ENCODE assay signal across 7 cellular contexts in the genomic region with DNA sequence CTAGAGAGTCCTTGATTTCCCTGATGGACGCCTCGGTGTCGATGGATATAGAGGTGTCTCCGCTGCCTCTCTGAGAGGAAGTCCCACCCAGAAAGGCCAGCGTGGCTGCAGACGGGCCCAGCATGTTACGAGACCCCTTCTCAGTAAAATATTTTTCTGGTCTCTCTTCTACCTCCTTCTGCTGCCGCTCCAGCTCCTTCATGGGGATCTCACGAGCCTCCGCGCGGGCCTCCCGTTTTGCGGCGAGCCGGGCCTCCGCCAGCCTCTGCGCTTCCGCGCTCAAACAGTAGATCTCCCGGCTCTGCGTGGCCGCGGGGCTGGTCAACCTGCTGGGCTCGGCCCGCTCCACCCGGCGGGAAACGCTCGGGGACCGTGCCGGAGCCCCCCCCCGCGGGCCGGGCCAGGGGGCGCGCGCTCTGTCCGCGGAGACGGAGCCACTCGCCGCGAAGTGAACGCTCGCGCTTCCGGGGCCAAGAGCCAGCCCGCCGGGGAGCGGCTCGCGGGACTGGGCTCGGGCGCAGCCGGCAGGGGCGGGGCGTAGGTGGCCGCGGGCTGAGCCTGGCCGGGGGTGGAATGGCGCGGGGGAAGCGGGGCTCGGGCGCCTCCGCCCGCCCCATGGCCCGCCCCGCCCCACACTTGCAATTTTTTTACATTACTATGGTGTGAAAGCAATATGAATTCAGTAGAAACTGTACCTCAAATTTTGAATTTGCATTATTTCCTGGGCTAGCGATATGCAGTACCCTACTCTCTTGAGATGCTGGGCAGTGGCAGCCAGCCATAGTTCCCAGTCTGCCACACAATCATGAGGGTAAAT. TPM values are rescaled to one million over a fixed set of nuclear protein-coding genes. Genes with fewer than 3 reads are reported as not detected.
DNase-seq lines count a peak whose midpoint lies in the region; TF ChIP-seq lines count a peak whose summit lies in the region.

No MANE protein-coding gene starts in this region.

- peaks cover 8% of the 10 kb centered on the region for H3K9me3 Mint-ChIP-seq in HFFc6

- peak overlapping the region; percentile 85 for H3K4me3 Mint-ChIP-seq in HFFc6

- H3K4me3 ChIP-seq in kidney epithelial cell (ENCODE audit: low read depth, low read length), result peak overlapping the region; percentile 42

- peaks cover 28% of the 10 kb centered on the region for H3K4me1 Mint-ChIP-seq in HFFc6 (ENCODE audit: low read depth)

- H3K36me3 Mint-ChIP-seq in HFFc6 (ENCODE audit: low read depth), result peaks cover 16% of the 10 kb centered on the region

- H3K27me3 Mint-ChIP-seq in HFFc6 (ENCODE audit: insufficient read depth), result peaks cover 6% of the 10 kb centered on the region

- H3K27me3 ChIP-seq in kidney epithelial cell (ENCODE audit: control insufficient read depth, insufficient read depth, low read length), result no peaks in the 10 kb centered on the region

- DNase-seq in HFFc6, result peak; percentile 11
- peak; percentile 69 for DNase-seq in NCI-H1092 (lab: John Stamatoyannopoulos, UW)
- peak; percentile 23 to 51 (median 36) for DNase-seq in activated CD4-positive, CD25-positive, alpha-beta regulatory T cell (lab: John Stamatoyannopoulos, UW)
- DNase-seq in central memory CD4-positive, alpha-beta T cell, result peak; percentile 55
- DNase-seq in kidney epithelial cell (ENCODE audit: low read depth), result peak; percentile 25
- peak; percentile 15 to 45 for DNase-seq in stimulated activated CD4-positive, alpha-beta T cell treated with anti-CD3 and anti-CD28 coated beads, Interleukin-15, amount 100 ng/mL, for 48 hours (ENCODE audit: low read depth in 2 of 2)

- H3K27ac Mint-ChIP-seq in HFFc6, result 0 out of 2 replicates have a peak overlapping the region, but pooled peaks have one; percentile 31

- TF ChIP-seq CTCF in HFFc6 (IDR thresholded peaks at IDR 0.05), result no peak; the same call in 1 of the 2 replicates
- no peak for TF ChIP-seq CTCF in kidney epithelial cell (IDR thresholded peaks at IDR 0.05; ENCODE audit: insufficient read depth, low read length, poor library complexity, severe bottlenecking)

- H3K36me3 ChIP-seq in kidney epithelial cell (ENCODE audit: control insufficient read depth, insufficient read depth, low read length), result no peaks in the 10 kb centered on the region

- TF ChIP-seq POLR2A in GM15510 (IDR thresholded peaks at IDR 0.05; ENCODE audit: borderline replicate concordance, extremely low read depth, insufficient read length), result peak; percentile 57

RNA-seq across cellular contexts. Expression of a gene that starts 10.2 kb away (rescaled TPM):
- under 1 TPM; 0.26 to 0.66 (median 0.49) TPM for total RNA-seq in HFFc6 (2021; fragmentation: NEBNext Ultra II Directional; extraction: Animal tissue kit (Norgen Biotek cat#: 25700))
- total RNA-seq in kidney epithelial cell, result 0.96 and 1.9 TPM in 2 replicates

Comparison
In these comparisons a context has a peak if more than half of its experiments do, and no peak if none do; other contexts are left out.
1. Peak in every context shown above with its lines: DNase-seq and H3K4me3 ChIP-seq.
2. DNase-seq: peak in every context shown above with its lines; median percentile 69 in NCI-H1092; 55 in central memory CD4-positive, alpha-beta T cell; 36 in activated CD4-positive, CD25-positive, alpha-beta regulatory T cell; 30 in stimulated activated CD4-positive, alpha-beta T cell treated with anti-CD3 and anti-CD28 coated beads, Interleukin-15, amount 100 ng/mL, for 48 hours; 25 in kidney epithelial cell; 11 in HFFc6.